ENCODE assay signal across 10 cellular contexts in the genomic region with DNA sequence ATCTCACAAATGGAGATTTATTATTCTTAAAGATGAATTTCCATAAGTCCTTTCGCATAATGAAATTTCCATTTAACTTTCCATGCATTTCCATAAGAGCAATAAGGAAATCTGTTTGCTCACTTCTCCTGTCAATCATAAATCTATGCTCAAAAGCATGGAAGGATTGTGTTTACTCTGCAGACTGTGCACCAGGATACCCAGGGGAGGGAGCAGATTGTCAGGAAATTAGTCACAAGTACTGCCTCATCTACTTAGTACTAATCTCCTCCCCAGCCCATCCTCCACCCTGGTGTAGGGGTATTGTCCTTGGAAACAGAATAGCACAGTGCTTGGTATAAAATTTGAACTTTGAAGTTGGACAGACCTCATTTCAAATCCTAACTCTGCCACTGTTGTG. TPM values are rescaled to one million over a fixed set of nuclear protein-coding genes. Genes with fewer than 3 reads are reported as not detected.
A peak's percentile ranks its signal among the peaks of the same experiment; 100 is the strongest.
DNase-seq lines count a peak whose midpoint lies in the region; ATAC-seq and TF ChIP-seq lines count a peak whose summit lies in the region.
"Had no signal": no experiment of that assay in that cellular context is flagged by ENCODE, and none has a peak within 500 bp of the region (broad histone marks: within the 10 kb centered on the region; RNA-seq: fewer than 3 reads in every experiment).

No MANE protein-coding gene starts in this region.

- H3K27me3 Mint-ChIP-seq in activated CD4-positive, alpha-beta memory T cell treated with anti-CD3 and anti-CD28 coated beads for 36 hours = peaks cover 1% of the 10 kb centered on the region
- no peaks in the 10 kb centered on the region for H3K27me3 Mint-ChIP-seq in CD4-positive, alpha-beta T cell

- H2BK5ac ChIP-seq in IMR-90 (ENCODE audit: low read depth, low read length, poor library complexity, severe bottlenecking) = peak overlapping the region; percentile 33

- H3K9me3 Mint-ChIP-seq in activated CD4-positive, alpha-beta memory T cell treated with anti-CD3 and anti-CD28 coated beads for 36 hours = no peaks in the 10 kb centered on the region
- H3K9me3 Mint-ChIP-seq in CD4-positive, alpha-beta T cell = no peaks in the 10 kb centered on the region

- H3K36me3 Mint-ChIP-seq in activated CD4-positive, alpha-beta memory T cell treated with anti-CD3 and anti-CD28 coated beads for 36 hours = no peaks in the 10 kb centered on the region
- H3K36me3 Mint-ChIP-seq in CD4-positive, alpha-beta T cell (ENCODE audit: low read depth) = no peaks in the 10 kb centered on the region

- H3K9me3 ChIP-seq in IMR-90 (ENCODE audit: control insufficient read depth, insufficient read depth, low read length) = no peaks in the 10 kb centered on the region
- H3K9me3 ChIP-seq in CD4-positive, alpha-beta T cell (ENCODE audit: control insufficient read depth, low read length) = no peaks in the 10 kb centered on the region

- no peak overlapping the region; the same call in 1 of the 2 replicates for H4K5ac ChIP-seq in IMR-90 (ENCODE audit: low read depth, low read length)

- no peak overlapping the region; the same call in 2 of the 3 replicates for H2BK15ac ChIP-seq in IMR-90 (ENCODE audit: low read depth, low read length)

- H3K79me1 ChIP-seq in IMR-90 (ENCODE audit: low read depth in 1 of 2, low read length in 2 of 2) = peaks cover 0 to 8% of the 10 kb centered on the region in 2 experiments; a peak in 1 of 4 replicates

- H4K91ac ChIP-seq in IMR-90 (ENCODE audit: insufficient read depth, low read depth, low read length) = no peak overlapping the region

- in situ Hi-C loops in IMR-90 (cut with MboI; ENCODE audit: low sequenced_read_pairs) = no loop called here

- CTCF ChIA-PET in IMR-90 (lab: Yijun Ruan, JAX) = no interaction called here
- CTCF ChIA-PET in activated CD4-positive, alpha-beta memory T cell treated with anti-CD3 and anti-CD28 coated beads for 36 hours (lab: Charles Lee) = no interaction called here
- CTCF ChIA-PET in CD4-positive, alpha-beta T cell (lab: Charles Lee) = no interaction called here

- peaks cover under 1% of the 10 kb centered on the region; the same call in 1 of the 2 replicates for H3K36me3 ChIP-seq in IMR-90 (ENCODE audit: control insufficient read depth, insufficient read depth, low read length)

- dilution Hi-C loops in IMR-90 (cut with HindIII; ENCODE audit: low sequenced_read_pairs, unreplicated experiment) = no loop called here

- no peak overlapping the region for H3K56ac ChIP-seq in IMR-90 (ENCODE audit: extremely low read depth, insufficient read depth, low read length)

- peaks cover 13% of the 10 kb centered on the region for H3K9me1 ChIP-seq in IMR-90 (ENCODE audit: insufficient read depth, low read length)

- H3K4me3 ChIP-seq in IMR-90 (ENCODE audit: insufficient read depth, low read depth, low read length) = no peak overlapping the region

- TF ChIP-seq CTCF in IMR-90 (conservative IDR thresholded peaks at IDR 0.05; ENCODE audit: low read depth, low read length) = no peak
- no peak for TF ChIP-seq CTCF in CD4-positive, alpha-beta T cell (IDR thresholded peaks at IDR 0.05)

- POLR2A ChIA-PET in IMR-90 (lab: Charles Lee; ENCODE audit: unreplicated experiment) = no interaction called here
- POLR2A ChIA-PET in activated CD4-positive, alpha-beta memory T cell treated with anti-CD3 and anti-CD28 coated beads for 36 hours (lab: Charles Lee) = no interaction called here
- POLR2A ChIA-PET in CD4-positive, alpha-beta T cell (lab: Charles Lee) = interaction anchor here (1.1 kb wide), 1 partner anchor 13 kb away, joined by 3 read pairs; no protein-coding TSS in a partner anchor

- no peak overlapping the region for H2AFZ ChIP-seq in IMR-90 (replicated peaks; ENCODE audit: low read length, poor library complexity)

- BruUV-seq in IMR-90 (replicated peaks; lab: Mats Ljungman, UMichigan) = no TSS peak

- H3K4me1 Mint-ChIP-seq in activated CD4-positive, alpha-beta memory T cell treated with anti-CD3 and anti-CD28 coated beads for 36 hours (ENCODE audit: low read depth) = peaks cover 21% of the 10 kb centered on the region
- no peaks in the 10 kb centered on the region for H3K4me1 Mint-ChIP-seq in CD4-positive, alpha-beta T cell (ENCODE audit: low read depth)

- no peak overlapping the region for H3K14ac ChIP-seq in IMR-90 (replicated peaks; ENCODE audit: low read depth, low read length)

- H3K4me3 Mint-ChIP-seq in activated CD4-positive, alpha-beta memory T cell treated with anti-CD3 and anti-CD28 coated beads for 36 hours = no peak overlapping the region
- H3K4me3 Mint-ChIP-seq in CD4-positive, alpha-beta T cell = no peak overlapping the region

- peak overlapping the region; percentile 63 for H2BK20ac ChIP-seq in IMR-90 (ENCODE audit: low read depth, low read length)

- no peak overlapping the region for H3K23ac ChIP-seq in IMR-90 (ENCODE audit: low read depth, low read length)

- H3K27me3 ChIP-seq in IMR-90 (ENCODE audit: control insufficient read depth, insufficient read depth, low read length) = no peaks in the 10 kb centered on the region
- H3K27me3 ChIP-seq in CD4-positive, alpha-beta T cell (ENCODE audit: control insufficient read depth, insufficient read depth, low read length) = no peaks in the 10 kb centered on the region

- peak overlapping the region; percentile 39; the same call in 1 of the 2 replicates for H3K4ac ChIP-seq in IMR-90 (ENCODE audit: low read depth, low read length)

- no peak overlapping the region for H3K4me2 ChIP-seq in IMR-90 (ENCODE audit: low read depth, low read length)

- peak overlapping the region; percentile 50; the same call in 1 of the 2 replicates for H2BK120ac ChIP-seq in IMR-90 (ENCODE audit: low read depth, low read length)

- H3K27ac Mint-ChIP-seq in activated CD4-positive, alpha-beta memory T cell treated with anti-CD3 and anti-CD28 coated beads for 36 hours = no peak overlapping the region
- no peak overlapping the region for H3K27ac Mint-ChIP-seq in CD4-positive, alpha-beta T cell

- no peak overlapping the region for H2AK9ac ChIP-seq in IMR-90 (replicated peaks; ENCODE audit: low read depth, low read length, poor library complexity)

- TF ChIP-seq RAD21 in IMR-90 (IDR thresholded peaks at IDR 0.05; ENCODE audit: low read length) = no peak

- H3K9ac ChIP-seq in IMR-90 (ENCODE audit: low read depth, low read length) = no peak overlapping the region

- ATAC-seq in IMR-90 (ENCODE audit: low read depth) = peak; percentile 84
- ATAC-seq in HG03469 (IDR thresholded peaks at IDR 0.05; ENCODE audit: unreplicated experiment) = no peak
- ATAC-seq in CD4-positive, alpha-beta T cell (ENCODE audit: poor library complexity) = no peak

- no peak overlapping the region for H3K27ac ChIP-seq in IMR-90 (ENCODE audit: insufficient read depth, low read length)
- no peak overlapping the region for H3K27ac ChIP-seq in CD4-positive, alpha-beta T cell (ENCODE audit: low read depth, low read length)

- H4K20me1 ChIP-seq in IMR-90 (ENCODE audit: insufficient read depth, low read length) = no peaks in the 10 kb centered on the region

- peak overlapping the region; percentile 45; the same call in 1 of the 2 replicates for H3K18ac ChIP-seq in IMR-90 (ENCODE audit: low read depth, low read length)

- H4K8ac ChIP-seq in IMR-90 (ENCODE audit: low read depth in 2 of 2, low read length in 2 of 2) = no peak overlapping the region

- no CpG with 5 or more reads among the region's 1 CpG for WGBS in IMR-90 (ENCODE audit: extremely low coverage in 2 of 2, insufficient read length in 1 of 2), 2 experiments

- peaks cover 15% of the 10 kb centered on the region for H3K4me1 ChIP-seq in IMR-90 (ENCODE audit: control insufficient read depth, insufficient read depth, low read length)

- TF ChIP-seq POLR2A in IMR-90 (IDR thresholded peaks at IDR 0.05; ENCODE audit: low read depth, low read length) = no peak

- 0 out of 2 replicates have a peak overlapping the region, but pooled peaks have one; percentile 11 for H2AK5ac ChIP-seq in IMR-90 (ENCODE audit: low read depth, low read length)

- intact Hi-C loops in IMR-90 (cut with micrococcal nuclease) = no loop called here
- intact Hi-C loops in activated CD4-positive, alpha-beta memory T cell treated with anti-CD3 and anti-CD28 coated beads for 36 hours (cut with micrococcal nuclease) = no loop called here
- intact Hi-C loops in CD4-positive, alpha-beta T cell (cut with DNase I, micrococcal nuclease) = no loop called here

- DNase-seq in Daoy (ENCODE audit: low read depth) (peak; percentile 70), IMR-90 (peak; percentile 70), kidney tubule cell (ENCODE audit: low spot score) (peak; percentile 82), RPMI8226 (no peak)
- DNase-seq in activated CD4-positive, alpha-beta memory T cell treated with anti-CD3 and anti-CD28 coated beads for 36 hours = peak; percentile 20
- DNase-seq in CD4-positive, alpha-beta T cell = no peak
- DNase-seq: activated gamma-delta T cell treated with Interleukin-2 at 50 U/mL for 16 hours, NCI-H2081, T-helper 2 cell had no signal

TF ChIP-seq in IMR-90, 13 proteins besides CTCF, POLR2A, EP300 and RAD21:
- no peak for TF ChIP-seq MXI1 (IDR thresholded peaks at IDR 0.05; ENCODE audit: borderline replicate concordance, low read depth, low read length)
- TF ChIP-seq CHD1 (IDR thresholded peaks at IDR 0.05; ENCODE audit: low read depth, low read length) = no peak
- no peak for TF ChIP-seq RCOR1 (IDR thresholded peaks at IDR 0.05; ENCODE audit: insufficient replicate concordance, low read length)
- TF ChIP-seq MAFK (IDR thresholded peaks at IDR 0.05; ENCODE audit: low read depth, low read length) = 0 out of 2 replicates have a peak, but pooled peaks have one; percentile 4
- TF ChIP-seq SMC3 (IDR thresholded peaks at IDR 0.05; ENCODE audit: low read depth, low read length) = no peak

RNA-seq across cellular contexts. Expression of gene PTGER2, which starts 24.2 kb away (rescaled TPM):
- 6.5 and 7.0 TPM in 2 replicates for total RNA-seq in Daoy (2014; rRNA removed; shearing (Covaris generic))
- 24.7 and 33.6 TPM in 2 replicates for total RNA-seq in IMR-90 (2012; rRNA removed)
- polyA plus RNA-seq in IMR-90 (2012; rRNA removed) = 58.5 and 59.4 TPM in 2 replicates
- polyA plus RNA-seq in IMR-90 (2012; cell fraction: cytosol; rRNA removed) = 23.6 and 49.1 TPM in 2 replicates
- 12.4 and 18.8 TPM in 2 replicates for polyA plus RNA-seq in IMR-90 (2012; cell fraction: nucleus; rRNA removed; ENCODE audit: low replicate concordance)
- total RNA-seq in activated CD4-positive, alpha-beta memory T cell treated with anti-CD3 and anti-CD28 coated beads for 36 hours = 10 to 100 TPM; 10.7 to 12.9 TPM
- total RNA-seq in CD4-positive, alpha-beta T cell = 1 to 10 TPM; 4.3 to 4.8 TPM

Comparison
In these comparisons a context has a peak if more than half of its experiments do, and no peak if none do; other contexts are left out.
1. DNase-seq: peak in Daoy (single experiment), IMR-90 (single experiment), activated CD4-positive, alpha-beta memory T cell treated with anti-CD3 and anti-CD28 coated beads for 36 hours (single experiment) and kidney tubule cell (single experiment); none in RPMI8226 (single experiment) and CD4-positive, alpha-beta T cell (0 of 10).